In the genomic region with DNA sequence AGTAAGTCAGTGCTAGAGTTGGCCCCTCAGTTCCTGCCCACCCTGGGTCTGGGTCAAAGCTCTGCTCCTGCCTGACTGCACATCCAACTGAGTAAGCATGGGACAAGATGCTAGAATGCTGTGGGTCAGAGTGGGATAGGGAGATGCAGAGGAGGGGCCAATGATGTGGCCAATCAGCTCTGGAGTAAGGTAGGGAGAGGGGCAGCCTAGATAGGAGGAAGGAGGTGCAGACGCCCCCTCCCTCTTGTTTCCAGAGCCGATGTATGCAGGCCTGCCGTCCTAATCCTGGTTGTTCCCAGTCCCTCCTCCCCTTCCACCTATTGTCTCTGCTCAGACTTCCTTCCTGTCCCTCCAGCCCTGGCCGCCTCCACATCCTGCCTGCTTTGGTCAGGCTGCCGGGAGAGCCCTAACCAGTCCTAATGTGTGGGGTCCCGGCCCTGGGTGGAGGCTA, we compare ENCODE assay signal across 8 cellular contexts. TPM values are rescaled to one million over a fixed set of nuclear protein-coding genes. Genes with fewer than 3 reads are reported as not detected.
DNase-seq lines count a peak whose midpoint lies in the region; ATAC-seq and TF ChIP-seq lines count a peak whose summit lies in the region.

No MANE protein-coding gene starts in this region.

- peak; percentile 28 for ATAC-seq in Right ventricle myocardium superior (ENCODE audit: poor library complexity)
- ATAC-seq in HG02623 (IDR thresholded peaks at IDR 0.05; ENCODE audit: unreplicated experiment) = no peak
- ATAC-seq in GM21515 (IDR thresholded peaks at IDR 0.05; ENCODE audit: unreplicated experiment) = no peak
- ATAC-seq in HG02938 (IDR thresholded peaks at IDR 0.05; ENCODE audit: unreplicated experiment) = no peak
- no peak for ATAC-seq in GM21447 (IDR thresholded peaks at IDR 0.05; ENCODE audit: unreplicated experiment)

- H3K9ac ChIP-seq in ES-I3 (ENCODE audit: low read depth, low read length) (peak overlapping the region; percentile 78), rectal smooth muscle tissue (ENCODE audit: low read length) (no peak overlapping the region)

- no peaks in the 10 kb centered on the region for H3K27me3 ChIP-seq in rectal smooth muscle tissue (ENCODE audit: control insufficient read depth, insufficient read depth, low read length)

- H3K4me1 ChIP-seq in ES-I3 (ENCODE audit: insufficient read depth, low read length) = peaks cover 32% of the 10 kb centered on the region
- peaks cover 3% of the 10 kb centered on the region for H3K4me1 ChIP-seq in rectal smooth muscle tissue (ENCODE audit: control insufficient read depth, insufficient read depth, low read length)

- H3K36me3 ChIP-seq in ES-I3 (ENCODE audit: insufficient read depth, low read length) = peaks cover 3% of the 10 kb centered on the region
- no peaks in the 10 kb centered on the region for H3K36me3 ChIP-seq in rectal smooth muscle tissue (ENCODE audit: control insufficient read depth, insufficient read depth, low read length)

- no peak for TF ChIP-seq CTCF in VCaP (conservative IDR thresholded peaks at IDR 0.05)

- peak overlapping the region; percentile 53 for H3K4me3 ChIP-seq in rectal smooth muscle tissue (ENCODE audit: low read length)

- H3K27ac ChIP-seq in VCaP (peak overlapping the region; percentile 94), rectal smooth muscle tissue (ENCODE audit: low read depth, low read length) (no peak overlapping the region)

- DNase-seq in Right ventricle myocardium superior = peak; percentile 76

- intact Hi-C loops in Right ventricle myocardium superior (cut with DNase I) = no loop called here

- H3K9me3 ChIP-seq in ES-I3 (ENCODE audit: control insufficient read depth, insufficient read depth, low read length) = no peaks in the 10 kb centered on the region

RNA-seq across cellular contexts. Expression of a gene that starts 1.3 kb away (rescaled TPM):
- 12.5 TPM for total RNA-seq in Right ventricle myocardium superior

RNA-seq across cellular contexts. Expression of a gene that starts 29.6 kb away (rescaled TPM):
- 2.6 TPM for total RNA-seq in Right ventricle myocardium superior

RNA-seq across cellular contexts. Expression of a gene that starts 44.0 kb away (rescaled TPM):
- 0.86 TPM for total RNA-seq in Right ventricle myocardium superior

RNA-seq across cellular contexts. Expression of a gene that starts 44.1 kb away (rescaled TPM):
- total RNA-seq in Right ventricle myocardium superior = 29.1 TPM
